10 cellular contexts compared by ENCODE assay signal in the genomic region with DNA sequence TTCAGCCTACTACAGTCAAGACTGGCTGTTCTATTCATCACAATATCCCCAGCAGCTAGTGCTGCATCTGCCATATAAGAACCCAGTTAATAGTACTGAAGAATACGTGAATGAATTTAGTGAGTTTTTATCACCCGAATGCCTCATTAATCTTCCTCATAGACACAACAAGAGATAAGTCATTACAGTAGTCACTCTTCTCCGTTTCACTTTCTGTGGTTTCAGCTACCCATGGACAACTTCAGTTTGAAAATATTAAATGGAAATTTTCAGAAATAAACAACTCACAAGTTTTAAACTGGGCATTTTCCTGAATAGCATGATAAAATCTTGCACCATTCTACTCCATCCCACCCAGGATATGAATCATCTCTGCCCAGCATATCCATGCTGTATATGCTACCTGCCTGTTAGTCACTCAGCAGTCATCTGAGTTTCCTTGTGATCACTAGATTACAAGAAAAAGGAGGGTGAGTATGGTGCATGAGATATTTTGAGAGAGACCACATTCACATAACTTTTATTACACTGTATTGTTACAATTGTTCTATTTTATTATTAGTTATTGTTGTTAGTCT.
A peak's percentile ranks its signal among the peaks of the same experiment; 100 is the strongest.
DNase-seq lines count a peak whose midpoint lies in the region; ATAC-seq and TF ChIP-seq lines count a peak whose summit lies in the region.
"Had no signal": no experiment of that assay in that cellular context is flagged by ENCODE, and none has a peak within 500 bp of the region (broad histone marks: within the 10 kb centered on the region; RNA-seq: fewer than 3 reads in every experiment).

No MANE protein-coding gene starts in this region.

- H3K9ac ChIP-seq in mammary epithelial cell (ENCODE audit: insufficient read depth, low read length): peak overlapping the region; percentile 71

- H3K4me1 Mint-ChIP-seq in stimulated activated naive CD8-positive, alpha-beta T cell treated with anti-CD3 and anti-CD28 coated beads, Interleukin-15, amount 100 ng/mL, for 72 hours: no peaks in the 10 kb centered on the region

- ATAC-seq in stimulated activated naive CD8-positive, alpha-beta T cell treated with anti-CD3 and anti-CD28 coated beads, Interleukin-15, Interleukin-2, amounts not matched to agents 100 U/mL and 50 U/mL, for 24 hours: peak; percentile 59
- no peak for ATAC-seq in stimulated activated naive CD8-positive, alpha-beta T cell treated with anti-CD3 and anti-CD28 coated beads, Interleukin-15, amount 100 ng/mL, for 72 hours
- ATAC-seq in HG03565 (IDR thresholded peaks at IDR 0.05; ENCODE audit: unreplicated experiment): peak; percentile 79
- ATAC-seq in HG02623 (IDR thresholded peaks at IDR 0.05; ENCODE audit: unreplicated experiment): no peak
- ATAC-seq in GM19023 (IDR thresholded peaks at IDR 0.05; ENCODE audit: unreplicated experiment): no peak
- ATAC-seq: body of pancreas had no signal

- H3K27me3 ChIP-seq in mammary epithelial cell (ENCODE audit: insufficient read depth, low read length) (no peaks in the 10 kb centered on the region), sigmoid colon (no peaks in the 10 kb centered on the region)
- H3K27me3 ChIP-seq: body of pancreas had no signal

- WGBS in mammary epithelial cell (ENCODE audit: low coverage, missing lambda C conversion rate): 15% methylated on average over 3 of the region's 3 CpGs
- 74 to 81% methylated on average over 3 of the region's 3 CpGs for WGBS in sigmoid colon, 2 donors

- no peak for TF ChIP-seq EP300 in sigmoid colon (IDR thresholded peaks at IDR 0.05)

- H2AFZ ChIP-seq in mammary epithelial cell (ENCODE audit: low read depth, low read length): peak overlapping the region; percentile 65

- H3K36me3 ChIP-seq in mammary epithelial cell (ENCODE audit: insufficient read depth, low read length) (no peaks in the 10 kb centered on the region), sigmoid colon (no peaks in the 10 kb centered on the region)

- H3K27me3 Mint-ChIP-seq in stimulated activated naive CD8-positive, alpha-beta T cell treated with anti-CD3 and anti-CD28 coated beads, Interleukin-15, amount 100 ng/mL, for 72 hours: no peaks in the 10 kb centered on the region

- no peak for TF ChIP-seq POLR2A in sigmoid colon (IDR thresholded peaks at IDR 0.05)

- in situ Hi-C loops in mammary epithelial cell (cut with MboI; ENCODE audit: low sequenced_read_pairs in 2 of 2): no loop called here

- peaks cover 8 to 11% of the 10 kb centered on the region in 2 donors for H3K9me3 Mint-ChIP-seq in stimulated activated naive CD8-positive, alpha-beta T cell treated with anti-CD3 and anti-CD28 coated beads, Interleukin-15, amount 100 ng/mL, for 72 hours

- H3K9me3 ChIP-seq in mammary epithelial cell (replicated peaks; ENCODE audit: insufficient read depth, low read length): no peaks in the 10 kb centered on the region
- no peaks in the 10 kb centered on the region for H3K9me3 ChIP-seq in sigmoid colon
- H3K9me3 ChIP-seq: body of pancreas had no signal

- H3K4me3 Mint-ChIP-seq in stimulated activated naive CD8-positive, alpha-beta T cell treated with anti-CD3 and anti-CD28 coated beads, Interleukin-15, amount 100 ng/mL, for 72 hours: no peak overlapping the region

- no peaks in the 10 kb centered on the region for H3K79me2 ChIP-seq in mammary epithelial cell (ENCODE audit: insufficient read depth, low read length)

- H3K4me2 ChIP-seq in mammary epithelial cell (ENCODE audit: insufficient read depth, low read depth, low read length): peak overlapping the region; percentile 77

- TF ChIP-seq CTCF in mammary epithelial cell (conservative IDR thresholded peaks at IDR 0.05 in 1 of 2, IDR thresholded peaks at IDR 0.05 in 1 of 2; ENCODE audit: extremely low read depth in 1 of 2, insufficient read depth in 1 of 2, low read depth in 1 of 2, low read length in 2 of 2): no peak
- TF ChIP-seq CTCF in sigmoid colon (IDR thresholded peaks at IDR 0.05): no peak

- CTCF ChIA-PET in mammary epithelial cell (lab: Charles Lee; ENCODE audit: low non-redundant PET): no interaction called here

- intact Hi-C loops in mammary epithelial cell (cut with micrococcal nuclease): loop anchor here (2.0 to 10.0 kb wide), 2 partner anchors 91 to 119 kb away; no protein-coding TSS in a partner anchor
- intact Hi-C loops in sigmoid colon (cut with DNase I): no loop called here

- H3K27ac Mint-ChIP-seq in stimulated activated naive CD8-positive, alpha-beta T cell treated with anti-CD3 and anti-CD28 coated beads, Interleukin-15, amount 100 ng/mL, for 72 hours: no peak overlapping the region

- dilution Hi-C loops in mammary epithelial cell (cut with HindIII; ENCODE audit: low sequenced_read_pairs): no loop called here

- TSS peak; percentile 96 for BruUV-seq in mammary epithelial cell (replicated peaks; lab: Mats Ljungman, UMichigan)

- no peak for DNase-seq in stimulated activated naive CD8-positive, alpha-beta T cell treated with anti-CD3 and anti-CD28 coated beads, Interleukin-15, Interleukin-2, amounts not matched to agents 100 U/mL and 50 U/mL, for 24 hours
- DNase-seq in stimulated activated naive CD8-positive, alpha-beta T cell treated with anti-CD3 and anti-CD28 coated beads, Interleukin-15, amount 100 ng/mL, for 72 hours: no peak
- DNase-seq in mammary epithelial cell (peak; percentile 96), sigmoid colon (no peak), Ammon's horn (ENCODE audit: low spot score) (no peak)
- DNase-seq: AML-193, body of pancreas had no signal

- H3K4me3 ChIP-seq in mammary epithelial cell (replicated peaks in 1 of 3; ENCODE audit: insufficient read depth in 1 of 3, low read depth in 2 of 3, low read length in 3 of 3) (no peak overlapping the region), sigmoid colon (no peak overlapping the region)
- H3K4me3 ChIP-seq: body of pancreas had no signal

- H3K27ac ChIP-seq in mammary epithelial cell (ENCODE audit: insufficient read depth, low read depth, low read length) (peak overlapping the region; percentile 98), sigmoid colon (no peak overlapping the region)
- H3K27ac ChIP-seq: body of pancreas had no signal

- H3K4me1 ChIP-seq in mammary epithelial cell (ENCODE audit: insufficient read depth, low read length): peaks cover 59% of the 10 kb centered on the region
- no peaks in the 10 kb centered on the region for H3K4me1 ChIP-seq in sigmoid colon
- H3K4me1 ChIP-seq: body of pancreas had no signal

- H4K20me1 ChIP-seq in mammary epithelial cell (ENCODE audit: insufficient read depth, low read length): no peaks in the 10 kb centered on the region

Comparison
In these comparisons a context has a peak if more than half of its experiments do, and no peak if none do; other contexts are left out.
1. ATAC-seq: peak in stimulated activated naive CD8-positive, alpha-beta T cell treated with anti-CD3 and anti-CD28 coated beads, Interleukin-15, Interleukin-2, amounts not matched to agents 100 U/mL and 50 U/mL, for 24 hours (single experiment) and HG03565 (single experiment); none in stimulated activated naive CD8-positive, alpha-beta T cell treated with anti-CD3 and anti-CD28 coated beads, Interleukin-15, amount 100 ng/mL, for 72 hours (single experiment), HG02623 (single experiment) and GM19023 (single experiment).